18 cellular contexts compared by ENCODE assay signal in genomic region chr5:65326912-65327311, GRCh38.
A peak's percentile ranks its signal among the peaks of the same experiment; 100 is the strongest.
DNase-seq lines count a peak whose midpoint lies in the region; ATAC-seq and TF ChIP-seq lines count a peak whose summit lies in the region.
"Had no signal": no experiment of that assay in that cellular context is flagged by ENCODE, and none has a peak within 500 bp of the region (broad histone marks: within the 10 kb centered on the region; RNA-seq: fewer than 3 reads in every experiment).

No MANE protein-coding gene starts in this region.

- no peak overlapping the region for H2AFZ ChIP-seq in PC-3 (ENCODE audit: low read length)

- intact Hi-C loops in PC-3 (cut with micrococcal nuclease), result no loop called here

- POLR2A ChIA-PET in PC-3 (lab: Charles Lee; ENCODE audit: unreplicated experiment), result no interaction called here

- H3K27me3 ChIP-seq in PC-3 (ENCODE audit: low read length), result no peaks in the 10 kb centered on the region

- peaks cover 17% of the 10 kb centered on the region for H3K4me1 ChIP-seq in PC-3 (ENCODE audit: insufficient read depth, low read length)

- no peak overlapping the region for H3K27ac ChIP-seq in PC-3 (ENCODE audit: low read length)

- H3K4me3 ChIP-seq in PC-3 (ENCODE audit: low read length) (no peak overlapping the region), fibroblast of mammary gland (ENCODE audit: control insufficient read depth, low read depth, low read length) (no peak overlapping the region), skeletal muscle cell (ENCODE audit: low read depth, low read length) (no peak overlapping the region)
- H3K4me3 ChIP-seq: GM12878 had no signal

- ATAC-seq in PC-3 (no peak), HG03097 (IDR thresholded peaks at IDR 0.05; ENCODE audit: low FRiP score, unreplicated experiment) (no peak), HG03520 (IDR thresholded peaks at IDR 0.05; ENCODE audit: unreplicated experiment) (no peak)
- ATAC-seq: activated T-cell treated with anti-CD3 and anti-CD28 coated beads, Interleukin-2, amount 50 U/mL, for 72 hours; GM12878; Panc1; stimulated activated naive CD8-positive, alpha-beta T cell treated with anti-CD3 and anti-CD28 coated beads, Interleukin-15, amount 100 ng/mL, for 72 hours; T-cell had no signal

- CTCF ChIA-PET in PC-3 (lab: Charles Lee), result no interaction called here

- H3K9me3 ChIP-seq in PC-3 (ENCODE audit: low read length), result no peaks in the 10 kb centered on the region

- no peaks in the 10 kb centered on the region for H3K36me3 ChIP-seq in PC-3 (ENCODE audit: low read depth, low read length)

- no peak overlapping the region for H3K4me2 ChIP-seq in PC-3 (ENCODE audit: low read length)

- H3K79me2 ChIP-seq in PC-3 (ENCODE audit: low read length), result no peaks in the 10 kb centered on the region

- H3K9me2 ChIP-seq in PC-3 (replicated peaks; ENCODE audit: low read length), result no peaks in the 10 kb centered on the region

- TF ChIP-seq CTCF in PC-3 (conservative IDR thresholded peaks at IDR 0.05; ENCODE audit: low read depth, low read length), result no peak
- TF ChIP-seq CTCF in fibroblast of mammary gland (conservative IDR thresholded peaks at IDR 0.05; ENCODE audit: control insufficient read depth, insufficient read depth, low read depth, low read length), result no peak

- DNase-seq in NCI-H748 (lab: John Stamatoyannopoulos, UW; ENCODE audit: unreplicated experiment) (peak; percentile 8), NCI-H748 treated with DMSO at 0.1 percent for 48 hours (lab: John Stamatoyannopoulos, UW) (no peak), PC-3 (peak; percentile 4), fibroblast of mammary gland (ENCODE audit: low read depth) (peak; percentile 65), skeletal muscle cell (ENCODE audit: low read depth) (peak; percentile 31), MV-4-11 (lab: John Stamatoyannopoulos, UW) (no peak)
- DNase-seq: activated CD4-positive, alpha-beta memory T cell treated with anti-CD3 and anti-CD28 coated beads, Interleukin-2, amount 10 ng/mL, durations not matched to agents 7 days and 5 days; activated naive CD8-positive, alpha-beta T cell treated with anti-CD3 and anti-CD28 coated beads, Interleukin-2, amount 10 ng/mL, durations not matched to agents 7 days and 5 days; activated T-cell treated with anti-CD3 and anti-CD28 coated beads, Interleukin-2, amount 50 U/mL, for 72 hours; CD4-positive, alpha-beta memory T cell; NCI-H1930; NCI-H524; stimulated activated naive CD8-positive, alpha-beta T cell treated with anti-CD3 and anti-CD28 coated beads, Interleukin-15, amount 100 ng/mL, for 72 hours; T-cell had no signal

- H3K9ac ChIP-seq in PC-3 (ENCODE audit: low read length), result no peak overlapping the region

- no peaks in the 10 kb centered on the region for H4K20me1 ChIP-seq in PC-3 (ENCODE audit: low read length)

- no TSS peak for BruUV-seq in PC-3 (replicated peaks; lab: Mats Ljungman, UMichigan)

- H3F3A ChIP-seq in PC-3 (ENCODE audit: low read length, unreplicated experiment), result no peaks in the 10 kb centered on the region

Comparison
In these comparisons a context has a peak if more than half of its experiments do, and no peak if none do; other contexts are left out.
1. DNase-seq: peak in NCI-H748 (single experiment), PC-3 (single experiment), fibroblast of mammary gland (single experiment) and skeletal muscle cell (single experiment); none in NCI-H748 treated with DMSO at 0.1 percent for 48 hours (single experiment) and MV-4-11 (single experiment).